In genomic region chr2:189581354-189582139, GRCh38 we compare ENCODE assay signal across 1 cellular context.
TF ChIP-seq lines count a peak whose summit lies in the region.

No MANE protein-coding gene starts in this region.

TF ChIP-seq in H1, 55 proteins besides CTCF, POLR2A, EP300 and RAD21 (continued from another document):
- TF ChIP-seq RNF2 (IDR thresholded peaks at IDR 0.05; ENCODE audit: borderline replicate concordance, low read depth, low read length, missing control alignments, poor library complexity, severe bottlenecking), result peak; percentile 5
- TF ChIP-seq NANOG (IDR thresholded peaks at IDR 0.05; ENCODE audit: insufficient read depth, low read depth, low read length, poor library complexity, severe bottlenecking), result peak; percentile 5
- TF ChIP-seq TEAD4 (IDR thresholded peaks at IDR 0.05; ENCODE audit: low read depth, low read length), result peak; percentile 39; the same call in 1 of the 2 replicates
